In genomic region chr3:127556565-127556964, GRCh38 we compare ENCODE assay signal across 16 cellular contexts. TPM values are rescaled to one million over a fixed set of nuclear protein-coding genes. Genes with fewer than 3 reads are reported as not detected.
DNase-seq lines count a peak whose midpoint lies in the region; ATAC-seq, FAIRE-seq and TF ChIP-seq lines count a peak whose summit lies in the region.
"Had no signal": no experiment of that assay in that cellular context is flagged by ENCODE, and none has a peak within 500 bp of the region (broad histone marks: within the 10 kb centered on the region; RNA-seq: fewer than 3 reads in every experiment).

No MANE protein-coding gene starts in this region.

- H3K4me1 Mint-ChIP-seq in astrocyte (ENCODE audit: low read depth, unreplicated experiment): no peaks in the 10 kb centered on the region

- ATAC-seq in GM21367 (IDR thresholded peaks at IDR 0.05; ENCODE audit: unreplicated experiment): no peak
- no peak for ATAC-seq in GM21447 (IDR thresholded peaks at IDR 0.05; ENCODE audit: unreplicated experiment)
- ATAC-seq in GM19463 (IDR thresholded peaks at IDR 0.05; ENCODE audit: unreplicated experiment): no peak
- ATAC-seq: mucosa of descending colon had no signal

- no peaks in the 10 kb centered on the region for H3K79me2 ChIP-seq in astrocyte (ENCODE audit: insufficient read depth, low read length)
- H3K79me2 ChIP-seq in osteoblast (ENCODE audit: insufficient read depth, low read length): no peaks in the 10 kb centered on the region

- H3K4me2 ChIP-seq in astrocyte (ENCODE audit: low read length) (no peak overlapping the region), osteoblast (ENCODE audit: insufficient read depth, low read length) (no peak overlapping the region)

- TF ChIP-seq CTCF in astrocyte (IDR thresholded peaks at IDR 0.05; ENCODE audit: insufficient read depth, low read depth, low read length): peak; percentile 9
- no peak for TF ChIP-seq CTCF in osteoblast (IDR thresholded peaks at IDR 0.05; ENCODE audit: extremely low read depth, low read depth, low read length)

- H3K36me3 ChIP-seq in astrocyte (ENCODE audit: insufficient read depth, low read length) (no peaks in the 10 kb centered on the region), osteoblast (ENCODE audit: insufficient read depth, low read length) (no peaks in the 10 kb centered on the region)
- H3K36me3 ChIP-seq: ascending aorta, vagina had no signal

- no peak overlapping the region for H2AFZ ChIP-seq in astrocyte (ENCODE audit: low read depth, low read length)
- H2AFZ ChIP-seq in osteoblast (ENCODE audit: low read length): no peak overlapping the region

- peaks cover 8% of the 10 kb centered on the region for H3K27me3 ChIP-seq in astrocyte (ENCODE audit: insufficient read depth, low read length)
- peaks cover 17% of the 10 kb centered on the region for H3K27me3 ChIP-seq in osteoblast (ENCODE audit: insufficient read depth, low read length)
- H3K27me3 ChIP-seq: ascending aorta, vagina had no signal

- no peak overlapping the region for H3K27ac Mint-ChIP-seq in astrocyte (ENCODE audit: unreplicated experiment)
- H3K27ac Mint-ChIP-seq: immature natural killer cell had no signal

- no peak overlapping the region for H3K4me3 Mint-ChIP-seq in astrocyte (ENCODE audit: unreplicated experiment)
- H3K4me3 Mint-ChIP-seq: immature natural killer cell had no signal

- H3K4me3 ChIP-seq in astrocyte (ENCODE audit: insufficient read depth, low read depth, low read length) (no peak overlapping the region), osteoblast (ENCODE audit: insufficient read depth, low read length) (no peak overlapping the region)
- H3K4me3 ChIP-seq: ascending aorta, mucosa of descending colon, SK-N-MC, vagina had no signal

- DNase-seq in NCI-H2227 (lab: John Stamatoyannopoulos, UW; ENCODE audit: unreplicated experiment) (peak; percentile 6), NCI-H2227 treated with DMSO at 0.1 percent for 48 hours (lab: John Stamatoyannopoulos, UW) (no peak), HuH-7 (ENCODE audit: low spot score) (peak; percentile 43), astrocyte (ENCODE audit: low read depth) (no peak), osteoblast (ENCODE audit: insufficient read length, low spot score, missing footprints) (peak; percentile 44)
- DNase-seq: immature natural killer cell; mucosa of descending colon; NCI-H2029 treated with DMSO at 0.1 percent for 48 hours; small intestine; stimulated activated naive CD4-positive, alpha-beta T cell had no signal

- no peaks in the 10 kb centered on the region for H3K36me3 Mint-ChIP-seq in astrocyte (ENCODE audit: low read depth, unreplicated experiment)

- H3K9me3 Mint-ChIP-seq in astrocyte (ENCODE audit: unreplicated experiment): peaks cover 5% of the 10 kb centered on the region

- H3K27ac ChIP-seq in astrocyte (ENCODE audit: low read depth, low read length) (no peak overlapping the region), osteoblast (ENCODE audit: low read depth, low read length) (no peak overlapping the region)
- H3K27ac ChIP-seq: ascending aorta, SK-N-MC, vagina had no signal

- FAIRE-seq in astrocyte (lab: Jason Lieb, UNC): no peak
- FAIRE-seq: small intestine had no signal

- no peaks in the 10 kb centered on the region for H3K9me3 ChIP-seq in astrocyte (ENCODE audit: insufficient read depth, low read depth, low read length)
- no peaks in the 10 kb centered on the region for H3K9me3 ChIP-seq in osteoblast (ENCODE audit: low read depth, low read length)
- H3K9me3 ChIP-seq: ascending aorta, mucosa of descending colon, vagina had no signal

- H4K20me1 ChIP-seq in astrocyte (ENCODE audit: insufficient read depth, low read length): no peaks in the 10 kb centered on the region
- no peaks in the 10 kb centered on the region for H4K20me1 ChIP-seq in osteoblast (ENCODE audit: insufficient read depth, low read length)

- peaks cover 19% of the 10 kb centered on the region for H3K27me3 Mint-ChIP-seq in astrocyte (ENCODE audit: low read depth, unreplicated experiment)

- H3K9ac ChIP-seq in astrocyte (ENCODE audit: low read length): no peak overlapping the region

- H3K4me1 ChIP-seq in astrocyte (ENCODE audit: insufficient read depth, low read length): no peaks in the 10 kb centered on the region
- no peaks in the 10 kb centered on the region for H3K4me1 ChIP-seq in osteoblast (ENCODE audit: insufficient read depth, low read length)
- H3K4me1 ChIP-seq: ascending aorta, vagina had no signal

RNA-seq across cellular contexts. Expression of gene TPRA1, which starts 34.0 kb away (rescaled TPM):
- total RNA-seq in astrocyte (24.6 and 24.9 TPM in 2 replicates), osteoblast (29.5 and 30.4 TPM in 2 replicates)

RNA-seq across cellular contexts. Expression of gene MCM2, which starts 41.6 kb away (rescaled TPM):
- total RNA-seq in astrocyte: 8.4 and 11.9 TPM in 2 replicates
- total RNA-seq in osteoblast: 14.5 and 15.3 TPM in 2 replicates

Comparison
In these comparisons a context has a peak if more than half of its experiments do, and no peak if none do; other contexts are left out.
1. DNase-seq: peak in NCI-H2227 (single experiment), HuH-7 (single experiment) and osteoblast (single experiment); none in NCI-H2227 treated with DMSO at 0.1 percent for 48 hours (single experiment) and astrocyte (single experiment).